18 cellular contexts compared by ENCODE assay signal in genomic region chr5:143916441-143916840, GRCh38.
"Had no signal": no experiment of that assay in that cellular context is flagged by ENCODE, and none has a peak within 500 bp of the region (broad histone marks: within the 10 kb centered on the region; RNA-seq: fewer than 3 reads in every experiment).

No MANE protein-coding gene starts in this region.

- H3K4me3 ChIP-seq: heart left ventricle, mucosa of descending colon, ovary, right atrium auricular region, sigmoid colon, skin epidermis, testis, transverse colon had no signal

- H3K9me3 Mint-ChIP-seq: naive thymus-derived CD8-positive, alpha-beta T cell; stimulated activated naive B cell treated with anti-CD40 and anti-IgM and Interleukin-4, amounts not matched to agents 10 μg/mL and 1 μg/mL and 100 μg/mL, for 72 hours; stimulated activated naive CD8-positive, alpha-beta T cell treated with anti-CD3 and anti-CD28 coated beads, Interleukin-15, amount 100 ng/mL, for 72 hours had no signal

- DNase-seq: effector memory CD4-positive, alpha-beta T cell; foreskin melanocyte; heart left ventricle; hippocampal formation; kidney glomerular epithelial cell; mucosa of descending colon; naive thymus-derived CD8-positive, alpha-beta T cell; ovary; sigmoid colon; stimulated activated CD4-positive, alpha-beta T cell treated with anti-CD3 and anti-CD28 coated beads, Interleukin-2, amount 100 ng/mL, for 24 hours; stimulated activated CD4-positive, alpha-beta T cell treated with anti-CD3 and anti-CD28 coated beads, Interleukin-4, amount 100 ng/mL, for 4 hours; stimulated activated naive B cell treated with anti-CD40 and anti-IgM and Interleukin-4, amounts not matched to agents 10 μg/mL and 1 μg/mL and 100 μg/mL, for 72 hours; stimulated activated naive CD8-positive, alpha-beta T cell treated with anti-CD3 and anti-CD28 coated beads, Interleukin-15, amount 100 ng/mL, for 72 hours; testis; transverse colon had no signal

- H3K27ac ChIP-seq: heart left ventricle, ovary, right atrium auricular region, sigmoid colon, skin epidermis, testis, transverse colon had no signal

- H3K27me3 ChIP-seq: heart left ventricle, ovary, right atrium auricular region, sigmoid colon, testis, transverse colon had no signal

- H3K4me1 Mint-ChIP-seq: stimulated activated naive B cell treated with anti-CD40 and anti-IgM and Interleukin-4, amounts not matched to agents 10 μg/mL and 1 μg/mL and 100 μg/mL, for 72 hours; stimulated activated naive CD8-positive, alpha-beta T cell treated with anti-CD3 and anti-CD28 coated beads, Interleukin-15, amount 100 ng/mL, for 72 hours had no signal

- H3K36me3 Mint-ChIP-seq: naive thymus-derived CD8-positive, alpha-beta T cell; stimulated activated naive B cell treated with anti-CD40 and anti-IgM and Interleukin-4, amounts not matched to agents 10 μg/mL and 1 μg/mL and 100 μg/mL, for 72 hours had no signal

- H3K4me1 ChIP-seq: right atrium auricular region, testis, transverse colon had no signal

- H3K36me3 ChIP-seq: heart left ventricle, ovary, right atrium auricular region, sigmoid colon, transverse colon had no signal

- H3K9me3 ChIP-seq: heart left ventricle, mucosa of descending colon, ovary, right atrium auricular region, sigmoid colon, testis, transverse colon had no signal

- FAIRE-seq: endometrium had no signal

- H3K4me3 Mint-ChIP-seq: naive thymus-derived CD8-positive, alpha-beta T cell; stimulated activated naive B cell treated with anti-CD40 and anti-IgM and Interleukin-4, amounts not matched to agents 10 μg/mL and 1 μg/mL and 100 μg/mL, for 72 hours; stimulated activated naive CD8-positive, alpha-beta T cell treated with anti-CD3 and anti-CD28 coated beads, Interleukin-15, amount 100 ng/mL, for 72 hours had no signal

- H3K27ac Mint-ChIP-seq: naive thymus-derived CD8-positive, alpha-beta T cell; stimulated activated naive B cell treated with anti-CD40 and anti-IgM and Interleukin-4, amounts not matched to agents 10 μg/mL and 1 μg/mL and 100 μg/mL, for 72 hours; stimulated activated naive CD8-positive, alpha-beta T cell treated with anti-CD3 and anti-CD28 coated beads, Interleukin-15, amount 100 ng/mL, for 72 hours had no signal
